ENCODE assay signal across 2 cellular contexts in the genomic region with DNA sequence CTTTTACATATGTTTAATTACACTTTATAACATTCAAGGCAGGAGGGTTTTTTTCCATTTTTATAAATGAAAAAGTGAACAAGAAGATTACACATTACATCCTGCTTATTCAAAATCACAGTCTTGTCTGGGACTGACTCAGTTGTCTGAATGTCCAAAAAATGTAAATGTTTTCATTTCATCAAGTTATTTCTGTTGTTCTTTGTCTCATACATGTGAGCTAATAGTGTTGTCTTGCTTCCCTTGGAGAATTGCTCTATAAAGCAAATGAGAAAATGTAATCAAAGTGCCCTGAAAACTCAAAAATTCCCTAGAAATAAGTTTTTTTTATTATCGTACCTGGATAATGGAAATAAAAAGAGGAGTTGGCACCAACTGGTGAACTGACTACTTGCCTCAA.
TF ChIP-seq lines count a peak whose summit lies in the region.

No MANE protein-coding gene starts in this region.

TF ChIP-seq in SK-N-SH, 30 proteins besides CTCF, POLR2A, EP300 and RAD21 (continued from another document):
- no peak for TF ChIP-seq NFIC (IDR thresholded peaks at IDR 0.05; ENCODE audit: borderline replicate concordance)
- TF ChIP-seq, protein P1, sequence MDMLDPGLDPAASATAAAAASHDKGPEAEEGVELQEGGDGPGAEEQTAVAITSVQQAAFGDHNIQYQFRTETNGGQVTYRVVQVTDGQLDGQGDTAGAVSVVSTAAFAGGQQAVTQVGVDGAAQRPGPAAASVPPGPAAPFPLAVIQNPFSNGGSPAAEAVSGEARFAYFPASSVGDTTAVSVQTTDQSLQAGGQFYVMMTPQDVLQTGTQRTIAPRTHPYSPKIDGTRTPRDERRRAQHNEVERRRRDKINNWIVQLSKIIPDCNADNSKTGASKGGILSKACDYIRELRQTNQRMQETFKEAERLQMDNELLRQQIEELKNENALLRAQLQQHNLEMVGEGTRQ (IDR thresholded peaks at IDR 0.05; ENCODE audit: borderline replicate concordance, low read depth, low read length), result no peak
- no peak for TF ChIP-seq FOXJ3 (CRISPR knock-in tag; IDR thresholded peaks at IDR 0.05)
- no peak for TF ChIP-seq RFX5 (IDR thresholded peaks at IDR 0.05; ENCODE audit: low read length)
- no peak for TF ChIP-seq POLR2AphosphoS5 (IDR thresholded peaks at IDR 0.05; ENCODE audit: low read depth, low read length)
- no peak for TF ChIP-seq TEAD4 (IDR thresholded peaks at IDR 0.05; ENCODE audit: borderline replicate concordance, insufficient read depth)
- TF ChIP-seq GATA2 (CRISPR knock-in tag; IDR thresholded peaks at IDR 0.05), result no peak
- TF ChIP-seq SIN3A (IDR thresholded peaks at IDR 0.05; ENCODE audit: borderline replicate concordance, low read depth, low read length), result no peak
- no peak for TF ChIP-seq TAF1 (IDR thresholded peaks at IDR 0.05; ENCODE audit: borderline replicate concordance, low read depth, low read length)
- no peak for TF ChIP-seq JUND (IDR thresholded peaks at IDR 0.05)

TF ChIP-seq in SK-N-SH treated with all-trans-retinoic acid at 6 μM for 48 hours, 23 proteins besides CTCF, POLR2A, EP300 and RAD21 (continued from another document):
- TF ChIP-seq, protein P2, sequence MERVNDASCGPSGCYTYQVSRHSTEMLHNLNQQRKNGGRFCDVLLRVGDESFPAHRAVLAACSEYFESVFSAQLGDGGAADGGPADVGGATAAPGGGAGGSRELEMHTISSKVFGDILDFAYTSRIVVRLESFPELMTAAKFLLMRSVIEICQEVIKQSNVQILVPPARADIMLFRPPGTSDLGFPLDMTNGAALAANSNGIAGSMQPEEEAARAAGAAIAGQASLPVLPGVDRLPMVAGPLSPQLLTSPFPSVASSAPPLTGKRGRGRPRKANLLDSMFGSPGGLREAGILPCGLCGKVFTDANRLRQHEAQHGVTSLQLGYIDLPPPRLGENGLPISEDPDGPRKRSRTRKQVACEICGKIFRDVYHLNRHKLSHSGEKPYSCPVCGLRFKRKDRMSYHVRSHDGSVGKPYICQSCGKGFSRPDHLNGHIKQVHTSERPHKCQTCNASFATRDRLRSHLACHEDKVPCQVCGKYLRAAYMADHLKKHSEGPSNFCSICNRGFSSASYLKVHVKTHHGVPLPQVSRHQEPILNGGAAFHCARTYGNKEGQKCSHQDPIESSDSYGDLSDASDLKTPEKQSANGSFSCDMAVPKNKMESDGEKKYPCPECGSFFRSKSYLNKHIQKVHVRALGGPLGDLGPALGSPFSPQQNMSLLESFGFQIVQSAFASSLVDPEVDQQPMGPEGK (CRISPR knock-in tag; IDR thresholded peaks at IDR 0.05; ENCODE audit: borderline replicate concordance), result no peak
- TF ChIP-seq ZFP30 (CRISPR knock-in tag; IDR thresholded peaks at IDR 0.05) (no peak), TOX (CRISPR knock-in tag; IDR thresholded peaks at IDR 0.05; ENCODE audit: borderline replicate concordance) (no peak), PPARA (CRISPR knock-in tag; IDR thresholded peaks at IDR 0.05; ENCODE audit: borderline replicate concordance) (no peak), ZFP3 (CRISPR knock-in tag; IDR thresholded peaks at IDR 0.05) (no peak), RARB (CRISPR knock-in tag; IDR thresholded peaks at IDR 0.05) (no peak), ESRRG (CRISPR knock-in tag; IDR thresholded peaks at IDR 0.05) (no peak), ZNF70 (CRISPR knock-in tag; IDR thresholded peaks at IDR 0.05) (no peak)
